27 cellular contexts compared by ENCODE assay signal in the genomic region with DNA sequence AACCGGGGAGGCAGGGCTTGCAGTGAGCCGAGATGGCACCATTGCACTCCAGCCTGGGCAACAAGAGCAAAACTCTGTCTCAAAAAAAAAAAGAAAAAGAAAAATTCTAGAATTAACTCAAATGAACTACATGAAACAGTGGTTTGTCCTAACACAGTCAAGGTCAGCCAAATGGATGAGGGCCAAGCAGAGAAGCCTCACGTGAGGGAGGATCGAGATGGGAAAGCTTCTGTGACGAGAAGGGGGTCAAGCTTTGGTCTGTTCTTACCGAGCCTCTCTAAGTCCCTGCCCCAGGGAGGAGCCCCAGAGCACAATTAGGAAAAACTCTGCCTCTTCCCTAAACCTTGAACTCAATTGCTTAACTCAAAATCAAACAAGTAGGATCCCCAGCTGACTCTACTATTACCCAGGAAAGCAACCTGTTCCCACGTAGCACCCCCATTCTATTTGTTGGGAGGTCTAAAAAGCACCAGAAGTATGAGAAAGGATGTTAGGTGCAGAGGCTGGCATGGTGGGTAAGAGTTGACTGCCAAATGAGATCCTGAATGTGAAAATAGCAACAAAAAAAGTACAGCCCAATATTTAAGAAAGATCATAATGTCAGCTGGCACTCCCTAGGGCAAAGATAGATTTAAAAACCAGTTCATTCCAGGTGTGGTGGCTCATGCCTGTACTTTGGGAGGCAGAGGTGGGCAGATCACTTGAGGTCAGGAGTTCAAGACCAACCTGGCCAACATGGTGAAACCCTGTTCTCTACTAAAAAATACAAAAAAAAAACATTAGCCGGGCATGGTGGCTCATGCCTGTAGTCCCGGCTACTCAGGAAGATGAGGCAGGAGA.
"Had no signal": no experiment of that assay in that cellular context is flagged by ENCODE, and none has a peak within 500 bp of the region (broad histone marks: within the 10 kb centered on the region; RNA-seq: fewer than 3 reads in every experiment).

No MANE protein-coding gene starts in this region.

- H3K4me1 Mint-ChIP-seq: T-cell had no signal

- H3K36me3 Mint-ChIP-seq: T-cell had no signal

- H3K27ac Mint-ChIP-seq: activated CD8-positive, alpha-beta T cell treated with anti-CD3 and anti-CD28 coated beads for 36 hours; activated naive CD8-positive, alpha-beta T cell; activated T-cell treated with anti-CD3 and anti-CD28 coated beads, Interleukin-2, amount 50 U/mL, for 24 hours; T-cell had no signal

- H3K9me3 ChIP-seq: MG63 had no signal

- H3K27me3 Mint-ChIP-seq: activated naive CD8-positive, alpha-beta T cell; activated T-cell treated with anti-CD3 and anti-CD28 coated beads, Interleukin-2, amount 50 U/mL, for 24 hours had no signal

- H3K36me3 ChIP-seq: brain microvascular endothelial cell had no signal

- H3K9ac ChIP-seq: KMS-11 had no signal

- H3K4me3 ChIP-seq: MG63, SK-N-MC had no signal

- ATAC-seq: activated CD4-positive, CD25-positive, alpha-beta regulatory T cell treated with anti-CD3 and anti-CD28 coated beads, Interleukin-2, amount 50 U/mL, for 24 hours; activated CD8-positive, alpha-beta T cell treated with anti-CD3 and anti-CD28 coated beads for 36 hours; Panc1; Right ventricle myocardium inferior; T-cell had no signal

- H3K4me3 Mint-ChIP-seq: activated CD8-positive, alpha-beta T cell treated with anti-CD3 and anti-CD28 coated beads for 36 hours; activated naive CD8-positive, alpha-beta T cell; activated T-cell treated with anti-CD3 and anti-CD28 coated beads, Interleukin-2, amount 50 U/mL, for 24 hours; T-cell had no signal

- DNase-seq: activated CD4-positive, alpha-beta T cell treated with anti-CD3 and anti-CD28 coated beads for 4 hours; activated CD8-positive, alpha-beta T cell treated with anti-CD3 and anti-CD28 coated beads for 36 hours; activated effector memory CD4-positive, alpha-beta T cell treated with anti-CD3 and anti-CD28 coated beads, Interleukin-2, amount 50 U/mL, for 16 hours; activated naive CD4-positive, alpha-beta T cell treated with Interleukin-2 at 50 U/mL for 16 hours; activated T-cell treated with anti-CD3 and anti-CD28 coated beads, Interleukin-2, amount 50 U/mL, for 24 hours; brain microvascular endothelial cell; cerebellar nuclear complex; MG63; MV-4-11; NCI-H1092 treated with DMSO at 0.1 percent for 48 hours; NCI-H1436; NCI-H1694 treated with DMSO at 0.1 percent for 48 hours; NCI-H2029 treated with DMSO at 0.1 percent for 48 hours; NCI-H345; NCI-H510A; NCI-H526 treated with DMSO at 0.1 percent for 48 hours; NCI-H82; OCI-M1; RPMI8226; T-cell; WERI-Rb-1 had no signal

- H3K27ac ChIP-seq: brain microvascular endothelial cell, KMS-11, SK-N-MC, WERI-Rb-1 had no signal

- H3K9me3 Mint-ChIP-seq: activated CD8-positive, alpha-beta T cell treated with anti-CD3 and anti-CD28 coated beads for 36 hours; activated T-cell treated with anti-CD3 and anti-CD28 coated beads, Interleukin-2, amount 50 U/mL, for 24 hours; T-cell had no signal

- H3K27me3 ChIP-seq: brain microvascular endothelial cell, MG63 had no signal
